In genomic region chr9:136671646-136672430, GRCh38 we compare ENCODE assay signal across 9 cellular contexts. TPM values are rescaled to one million over a fixed set of nuclear protein-coding genes. Genes with fewer than 3 reads are reported as not detected.
DNase-seq lines count a peak whose midpoint lies in the region; ATAC-seq and TF ChIP-seq lines count a peak whose summit lies in the region.
"Had no signal": no experiment of that assay in that cellular context is flagged by ENCODE, and none has a peak within 500 bp of the region (broad histone marks: within the 10 kb centered on the region; RNA-seq: fewer than 3 reads in every experiment).

No MANE protein-coding gene starts in this region.

- H3K27ac ChIP-seq in OCI-LY3 (ENCODE audit: low read length) (no peak overlapping the region), left lung (peak overlapping the region in 1 of 2 donors; percentile 53), tibial artery (no peak overlapping the region)

- H3K27me3 Mint-ChIP-seq in activated naive CD8-positive, alpha-beta T cell treated with anti-CD3 and anti-CD28 coated beads, Interleukin-2, amount 50 U/mL, for 24 hours = peaks cover under 1% of the 10 kb centered on the region

- H3K4me3 Mint-ChIP-seq in activated naive CD8-positive, alpha-beta T cell treated with anti-CD3 and anti-CD28 coated beads, Interleukin-2, amount 50 U/mL, for 24 hours = no peak overlapping the region

- DNase-seq in GM12865 (ENCODE audit: low read depth) (peak; percentile 39), left lung (no peak), tibial artery (no peak)
- peak; percentile 63 for DNase-seq in activated naive CD8-positive, alpha-beta T cell treated with anti-CD3 and anti-CD28 coated beads, Interleukin-2, amount 50 U/mL, for 24 hours

- ATAC-seq in activated naive CD8-positive, alpha-beta T cell treated with anti-CD3 and anti-CD28 coated beads, Interleukin-2, amount 50 U/mL, for 24 hours = no peak
- ATAC-seq in left lung = peak; percentile 11
- ATAC-seq in HG03159 (IDR thresholded peaks at IDR 0.05; ENCODE audit: unreplicated experiment) = no peak
- ATAC-seq in GM18520 (IDR thresholded peaks at IDR 0.05; ENCODE audit: unreplicated experiment) = no peak
- ATAC-seq in GM21367 (IDR thresholded peaks at IDR 0.05; ENCODE audit: unreplicated experiment) = no peak

- H3K9ac ChIP-seq in OCI-LY3 (ENCODE audit: low read length) = no peak overlapping the region

- TF ChIP-seq CTCF in GM12865 (IDR thresholded peaks at IDR 0.05; ENCODE audit: insufficient read depth, low read depth, low read length, missing control alignments) = peak; percentile 84
- peak; percentile 88 for TF ChIP-seq CTCF in OCI-LY3 (IDR thresholded peaks at IDR 0.05; ENCODE audit: low read depth, low read length)
- TF ChIP-seq CTCF in left lung (IDR thresholded peaks at IDR 0.05) = peak; percentile 53 to 78
- TF ChIP-seq CTCF in tibial artery (IDR thresholded peaks at IDR 0.05) = peak; percentile 56 to 81

- H4K20me1 ChIP-seq in OCI-LY3 (ENCODE audit: insufficient read depth, low read length) = no peaks in the 10 kb centered on the region

- intact Hi-C loops in left lung (cut with DNase I) (no loop called here), tibial artery (cut with DNase I; ENCODE audit: low total_unique reads) (no loop called here)

- H3K36me3 ChIP-seq in OCI-LY3 (replicated peaks; ENCODE audit: low read depth, low read length) (no peaks in the 10 kb centered on the region), left lung (peaks cover 0 to 55% of the 10 kb centered on the region in 2 donors), tibial artery (peaks cover 0 to 41% (median 30%) of the 10 kb centered on the region in 3 donors)

- H3K4me3 ChIP-seq in GM12865 (ENCODE audit: low read depth, low read length) = no peak overlapping the region
- no peak overlapping the region for H3K4me3 ChIP-seq in OCI-LY3 (ENCODE audit: low read length)
- no peak overlapping the region for H3K4me3 ChIP-seq in left lung
- no peak overlapping the region for H3K4me3 ChIP-seq in tibial artery

- H3K36me3 Mint-ChIP-seq in activated naive CD8-positive, alpha-beta T cell treated with anti-CD3 and anti-CD28 coated beads, Interleukin-2, amount 50 U/mL, for 24 hours (ENCODE audit: low read depth) = no peaks in the 10 kb centered on the region

- H3K9me3 Mint-ChIP-seq in activated naive CD8-positive, alpha-beta T cell treated with anti-CD3 and anti-CD28 coated beads, Interleukin-2, amount 50 U/mL, for 24 hours = no peaks in the 10 kb centered on the region

- no peak overlapping the region for H3K4me2 ChIP-seq in OCI-LY3 (ENCODE audit: low read length)

- H3K79me2 ChIP-seq in OCI-LY3 (ENCODE audit: low read length) = no peaks in the 10 kb centered on the region

- peaks cover 26% of the 10 kb centered on the region for H3K27me3 ChIP-seq in OCI-LY3 (ENCODE audit: low read depth, low read length)
- peaks cover 0 to 36% of the 10 kb centered on the region in 2 donors for H3K27me3 ChIP-seq in left lung
- H3K27me3 ChIP-seq in tibial artery = peaks cover 0 to 53% of the 10 kb centered on the region in 2 donors

- no peak overlapping the region for H2AFZ ChIP-seq in OCI-LY3 (ENCODE audit: low read depth, low read length)

- H3K27ac Mint-ChIP-seq in activated naive CD8-positive, alpha-beta T cell treated with anti-CD3 and anti-CD28 coated beads, Interleukin-2, amount 50 U/mL, for 24 hours = no peak overlapping the region

- no peaks in the 10 kb centered on the region for H3K9me3 ChIP-seq in OCI-LY3 (ENCODE audit: insufficient read depth, low read length)
- H3K9me3 ChIP-seq in left lung = no peaks in the 10 kb centered on the region
- no peaks in the 10 kb centered on the region for H3K9me3 ChIP-seq in tibial artery

- H3K4me1 Mint-ChIP-seq in activated naive CD8-positive, alpha-beta T cell treated with anti-CD3 and anti-CD28 coated beads, Interleukin-2, amount 50 U/mL, for 24 hours = no peaks in the 10 kb centered on the region

- H3K4me1 ChIP-seq in OCI-LY3 (ENCODE audit: low read length) = no peaks in the 10 kb centered on the region
- peaks cover 0 to 36% of the 10 kb centered on the region in 2 donors for H3K4me1 ChIP-seq in left lung
- H3K4me1 ChIP-seq in tibial artery = peaks cover 0 to 8% (median 0%) of the 10 kb centered on the region in 4 donors

RNA-seq across cellular contexts. Expression of gene EGFL7, which starts 9.1 kb away (rescaled TPM):
- total RNA-seq in left lung = 100 to 1,000 TPM; 105 to 165 TPM

RNA-seq across cellular contexts. Expression of gene AGPAT2, which starts 15.4 kb away (rescaled TPM):
- total RNA-seq in left lung = 100 to 1,000 TPM; 127 to 170 TPM

RNA-seq across cellular contexts. Expression of gene DIPK1B, which starts 40.5 kb away (rescaled TPM):
- 10 to 100 TPM; 12.6 to 12.7 TPM for total RNA-seq in left lung
- total RNA-seq: RPMI7951 had no signal

Comparison
In these comparisons a context has a peak if more than half of its experiments do, and no peak if none do; other contexts are left out.
1. DNase-seq: peak in GM12865 (single experiment) and activated naive CD8-positive, alpha-beta T cell treated with anti-CD3 and anti-CD28 coated beads, Interleukin-2, amount 50 U/mL, for 24 hours (single experiment); none in left lung (0 of 2) and tibial artery (0 of 2).
2. Peak in every context shown above with its lines, with median percentiles within 50 percentile points of each other: CTCF ChIP-seq.